In the genomic region with DNA sequence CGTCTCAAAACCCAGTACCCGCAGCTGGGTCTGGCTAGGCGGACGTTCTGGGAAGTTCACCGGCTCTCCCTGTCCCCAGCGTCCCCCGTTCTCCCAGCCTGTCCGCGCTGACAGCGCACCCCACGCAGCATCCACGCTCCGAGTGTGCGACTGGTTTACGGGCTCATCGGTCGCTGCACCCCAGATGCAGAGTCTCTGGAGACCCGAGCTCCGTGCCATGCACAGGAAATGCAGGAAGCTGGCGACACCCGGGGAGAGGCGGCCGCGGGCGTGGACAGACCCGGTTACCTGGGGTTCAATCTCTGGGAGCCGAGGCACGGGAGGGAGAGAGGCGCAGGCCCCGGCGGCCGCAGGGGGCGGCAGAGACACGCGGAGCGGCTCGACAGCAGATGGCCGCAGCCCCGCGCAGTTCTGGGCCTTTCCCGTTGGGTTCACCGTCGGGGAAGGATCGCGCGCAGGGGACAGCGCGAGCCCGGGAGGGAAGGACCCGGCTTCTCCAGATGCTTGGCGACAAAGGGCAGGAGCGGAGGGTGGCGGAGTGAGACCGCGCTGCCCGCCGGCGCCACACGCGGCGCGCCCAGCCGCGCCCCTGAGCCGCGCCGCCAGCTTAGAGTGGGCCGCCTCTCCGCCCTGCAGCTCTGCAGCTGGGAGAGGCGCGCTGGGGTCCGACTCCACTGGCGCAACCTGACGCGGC, we compare ENCODE assay signal across 8 cellular contexts. TPM values are rescaled to one million over a fixed set of nuclear protein-coding genes. Genes with fewer than 3 reads are reported as not detected.
DNase-seq lines count a peak whose midpoint lies in the region; ATAC-seq, FAIRE-seq and TF ChIP-seq lines count a peak whose summit lies in the region.

No MANE protein-coding gene starts in this region.

- peak overlapping the region; percentile 93 for H2AFZ ChIP-seq in endothelial cell of umbilical vein (ENCODE audit: low read depth, low read length)

- intact Hi-C loops in endothelial cell of umbilical vein (cut with micrococcal nuclease), result loop anchor here (1.0 to 10.0 kb wide), 6 partner anchors 9 to 535 kb away; a partner anchor contains a TSS

- DNase-seq in BJ (ENCODE audit: low read depth) (no peak), GM19238 (ENCODE audit: insufficient read length, low spot score) (peak; percentile 91), NOMO-1 treated with DMSO at 0.1 percent for 48 hours (lab: John Stamatoyannopoulos, UW; ENCODE audit: unreplicated experiment) (peak; percentile 57), endothelial cell of umbilical vein (ENCODE audit: low read depth, low spot score) (peak; percentile 75), mucosa of gallbladder (ENCODE audit: low spot score) (peak; percentile 78)
- peak; percentile 73 for DNase-seq in activated CD8-positive, alpha-beta memory T cell treated with anti-CD3 and anti-CD28 coated beads, Interleukin-2, amount 50 U/mL, for 4 hours
- DNase-seq in stimulated activated CD8-positive, alpha-beta memory T cell treated with anti-CD3 and anti-CD28 coated beads, Interleukin-7, amount 100 ng/mL, for 1 hour (ENCODE audit: low read depth in 2 of 2), result peak; percentile 39 to 50

- POLR2A ChIA-PET in BJ (lab: Charles Lee), result no interaction called here
- POLR2A ChIA-PET in endothelial cell of umbilical vein (lab: Charles Lee), result interaction anchor here (0.9 to 1.0 kb wide), 2 partner anchors 15 to 37 kb away, joined by 3 read pairs; no protein-coding TSS in a partner anchor

- peaks cover 12% of the 10 kb centered on the region for H3K4me1 ChIP-seq in endothelial cell of umbilical vein (ENCODE audit: control insufficient read depth, extremely low read depth, insufficient read depth, low read length)

- peak; percentile 97 for TF ChIP-seq CTCF in BJ (IDR thresholded peaks at IDR 0.05; ENCODE audit: insufficient read depth, low read depth, low read length)
- TF ChIP-seq CTCF in endothelial cell of umbilical vein (IDR thresholded peaks at IDR 0.05; ENCODE audit: extremely low read depth in 1 of 2, insufficient read depth in 1 of 2, low read depth in 1 of 2, low read length in 2 of 2), result peak; percentile 92 to 99

- H3K27ac ChIP-seq in endothelial cell of umbilical vein (ENCODE audit: insufficient read depth, low read depth, low read length), result peak overlapping the region; percentile 32

- peak overlapping the region; percentile 61 for H3K4me2 ChIP-seq in endothelial cell of umbilical vein (ENCODE audit: insufficient read depth, low read length)

- BruUV-seq in endothelial cell of umbilical vein (replicated peaks; lab: Mats Ljungman, UMichigan), result no TSS peak

- dilution Hi-C loops in endothelial cell of umbilical vein (cut with MboI; ENCODE audit: extremely low pct_ligation_motif_present, low sequenced_read_pairs), result no loop called here

- H3K9me3 ChIP-seq in endothelial cell of umbilical vein (replicated peaks; ENCODE audit: control insufficient read depth, insufficient read depth, low read length), result no peaks in the 10 kb centered on the region

- H3K27me3 ChIP-seq in BJ (ENCODE audit: control insufficient read depth, insufficient read depth, low read length) (no peaks in the 10 kb centered on the region), endothelial cell of umbilical vein (ENCODE audit: control insufficient read depth in 2 of 2, insufficient read depth in 2 of 2, low read length in 2 of 2) (no peaks in the 10 kb centered on the region)

- H3K9ac ChIP-seq in endothelial cell of umbilical vein (replicated peaks; ENCODE audit: extremely low read depth, insufficient read depth, low read length), result peak overlapping the region; percentile 79

- no peaks in the 10 kb centered on the region for H3K79me2 ChIP-seq in endothelial cell of umbilical vein (ENCODE audit: control insufficient read depth, insufficient read depth, low read length)

- CTCF ChIA-PET in BJ (lab: Yijun Ruan, JAX) (interaction anchor here (0.6 to 9.4 kb wide), 21 partner anchors 9 to 461 kb away, joined by 3 to 111 read pairs (median 5); a partner anchor contains a TSS), endothelial cell of umbilical vein (lab: Charles Lee) (interaction anchor here (0.6 to 9.9 kb wide), 19 partner anchors 10 to 324 kb away, joined by 3 to 122 read pairs (median 3); a partner anchor contains a TSS)

- H3K4me3 ChIP-seq in BJ (ENCODE audit: low read depth, low read length) (peak overlapping the region; percentile 58), endothelial cell of umbilical vein (replicated peaks in 1 of 3; ENCODE audit: insufficient read depth in 1 of 3, low read depth in 1 of 3, low read length in 3 of 3) (peak overlapping the region; percentile 41 to 59 (median 49))

- H3K36me3 ChIP-seq in BJ (ENCODE audit: control insufficient read depth, insufficient read depth, low read length) (peaks cover 3% of the 10 kb centered on the region), endothelial cell of umbilical vein (ENCODE audit: control insufficient read depth in 2 of 2, extremely low read depth in 1 of 2, insufficient read depth in 2 of 2, low read length in 2 of 2) (peaks cover 0 to 2% of the 10 kb centered on the region in 2 experiments)

- H3K9me1 ChIP-seq in endothelial cell of umbilical vein (replicated peaks; ENCODE audit: control insufficient read depth, extremely low read depth, insufficient read depth, low read length), result no peaks in the 10 kb centered on the region

- ATAC-seq in HG03432 (IDR thresholded peaks at IDR 0.05; ENCODE audit: unreplicated experiment), result peak; percentile 82

- peak; percentile 28 for TF ChIP-seq POLR2A in endothelial cell of umbilical vein (IDR thresholded peaks at IDR 0.05; ENCODE audit: low read depth, low read length)

- peak; percentile 46 for FAIRE-seq in endothelial cell of umbilical vein (lab: Jason Lieb, UNC)

- no peaks in the 10 kb centered on the region for H4K20me1 ChIP-seq in endothelial cell of umbilical vein (replicated peaks; ENCODE audit: control insufficient read depth, extremely low read depth, insufficient read depth, low read length)

RNA-seq across cellular contexts. Expression of a gene that starts 0.6 kb away (rescaled TPM):
- 6.4 and 8.5 TPM in 2 replicates for polyA plus RNA-seq in BJ (2011; rRNA removed)
- 2.9 and 5.0 TPM in 2 replicates for polyA minus RNA-seq in BJ (2011; rRNA and poly(A)+ RNA removed)
- 20.9 and 21.0 TPM in 2 replicates for total RNA-seq in endothelial cell of umbilical vein
- 12.8 and 13.0 TPM in 2 replicates for polyA plus RNA-seq in endothelial cell of umbilical vein
- 8.3 and 9.0 TPM in 2 replicates for polyA plus RNA-seq in endothelial cell of umbilical vein (2011; cell fraction: cytosol; rRNA removed)
- polyA plus RNA-seq in endothelial cell of umbilical vein (2011; cell fraction: nucleus; rRNA removed), result 25.4 and 29.9 TPM in 2 replicates
- 6.9 and 11.5 TPM in 2 replicates for polyA plus RNA-seq in endothelial cell of umbilical vein (2012)
- polyA minus RNA-seq in endothelial cell of umbilical vein, result 5.3 and 6.6 TPM in 2 replicates
- 5.3 TPM for polyA minus RNA-seq in endothelial cell of umbilical vein (2011; cell fraction: cytosol; rRNA and poly(A)+ RNA removed)
- 7.0 and 11.0 TPM in 2 replicates for polyA minus RNA-seq in endothelial cell of umbilical vein (2011; cell fraction: nucleus; rRNA and poly(A)+ RNA removed)
- 96.1 TPM for total RNA-seq in mucosa of gallbladder

RNA-seq across cellular contexts. Expression of a gene that starts 16.8 kb away (rescaled TPM):
- 0.02 TPM in 1 of 2 replicates, not detected in the other for polyA plus RNA-seq in BJ (2011; rRNA removed)
- not detected in 2 replicates for polyA minus RNA-seq in BJ (2011; rRNA and poly(A)+ RNA removed)
- not detected in 2 replicates for total RNA-seq in endothelial cell of umbilical vein
- polyA plus RNA-seq in endothelial cell of umbilical vein, result not detected in 2 replicates
- polyA plus RNA-seq in endothelial cell of umbilical vein (2011; cell fraction: cytosol; rRNA removed), result 0.01 TPM in 1 of 2 replicates, not detected in the other
- not detected in 2 replicates for polyA plus RNA-seq in endothelial cell of umbilical vein (2011; cell fraction: nucleus; rRNA removed)
- polyA plus RNA-seq in endothelial cell of umbilical vein (2012), result not detected in 2 replicates
- not detected in 2 replicates for polyA minus RNA-seq in endothelial cell of umbilical vein
- not detected for polyA minus RNA-seq in endothelial cell of umbilical vein (2011; cell fraction: cytosol; rRNA and poly(A)+ RNA removed)
- polyA minus RNA-seq in endothelial cell of umbilical vein (2011; cell fraction: nucleus; rRNA and poly(A)+ RNA removed), result not detected in 2 replicates
- 22.2 TPM for total RNA-seq in mucosa of gallbladder

RNA-seq across cellular contexts. Expression of a gene that starts 36.4 kb away (rescaled TPM):
- polyA plus RNA-seq in BJ (2011; rRNA removed), result 0.15 and 0.20 TPM in 2 replicates
- polyA minus RNA-seq in BJ (2011; rRNA and poly(A)+ RNA removed), result not detected in 2 replicates
- 0.32 TPM in 1 of 2 replicates, not detected in the other for total RNA-seq in endothelial cell of umbilical vein
- 0.07 and 0.24 TPM in 2 replicates for polyA plus RNA-seq in endothelial cell of umbilical vein
- 0.04 and 0.08 TPM in 2 replicates for polyA plus RNA-seq in endothelial cell of umbilical vein (2011; cell fraction: cytosol; rRNA removed)
- polyA plus RNA-seq in endothelial cell of umbilical vein (2011; cell fraction: nucleus; rRNA removed), result 0.14 and 0.45 TPM in 2 replicates
- polyA plus RNA-seq in endothelial cell of umbilical vein (2012), result 0.09 TPM in 1 of 2 replicates, not detected in the other
- polyA minus RNA-seq in endothelial cell of umbilical vein, result 0.15 and 0.19 TPM in 2 replicates
- not detected for polyA minus RNA-seq in endothelial cell of umbilical vein (2011; cell fraction: cytosol; rRNA and poly(A)+ RNA removed)
- polyA minus RNA-seq in endothelial cell of umbilical vein (2011; cell fraction: nucleus; rRNA and poly(A)+ RNA removed), result 1.4 and 1.8 TPM in 2 replicates
- 0.09 TPM for total RNA-seq in mucosa of gallbladder

RNA-seq across cellular contexts. Expression of a gene that starts 36.6 kb away (rescaled TPM):
- polyA plus RNA-seq in BJ (2011; rRNA removed), result 289 and 292 TPM in 2 replicates
- polyA minus RNA-seq in BJ (2011; rRNA and poly(A)+ RNA removed), result 15.9 and 27.1 TPM in 2 replicates
- 390 and 458 TPM in 2 replicates for total RNA-seq in endothelial cell of umbilical vein
- 246 and 263 TPM in 2 replicates for polyA plus RNA-seq in endothelial cell of umbilical vein
- polyA plus RNA-seq in endothelial cell of umbilical vein (2011; cell fraction: cytosol; rRNA removed), result 280 and 312 TPM in 2 replicates
- polyA plus RNA-seq in endothelial cell of umbilical vein (2011; cell fraction: nucleus; rRNA removed), result 72.0 and 114 TPM in 2 replicates
- 329 and 394 TPM in 2 replicates for polyA plus RNA-seq in endothelial cell of umbilical vein (2012)
- polyA minus RNA-seq in endothelial cell of umbilical vein, result 30.1 and 50.5 TPM in 2 replicates
- polyA minus RNA-seq in endothelial cell of umbilical vein (2011; cell fraction: cytosol; rRNA and poly(A)+ RNA removed), result 61.8 TPM
- polyA minus RNA-seq in endothelial cell of umbilical vein (2011; cell fraction: nucleus; rRNA and poly(A)+ RNA removed), result 16.8 and 20.5 TPM in 2 replicates
- total RNA-seq in mucosa of gallbladder, result 625 TPM

RNA-seq across cellular contexts. Expression of a gene that starts 43.6 kb away (rescaled TPM):
- 0.31 and 0.70 TPM in 2 replicates for polyA plus RNA-seq in BJ (2011; rRNA removed)
- 0.51 TPM in 1 of 2 replicates, not detected in the other for polyA minus RNA-seq in BJ (2011; rRNA and poly(A)+ RNA removed)
- total RNA-seq in endothelial cell of umbilical vein, result 0.40 and 0.99 TPM in 2 replicates
- 0.37 and 0.48 TPM in 2 replicates for polyA plus RNA-seq in endothelial cell of umbilical vein
- 0.12 and 0.16 TPM in 2 replicates for polyA plus RNA-seq in endothelial cell of umbilical vein (2011; cell fraction: cytosol; rRNA removed)
- 3.0 and 3.6 TPM in 2 replicates for polyA plus RNA-seq in endothelial cell of umbilical vein (2011; cell fraction: nucleus; rRNA removed)
- polyA plus RNA-seq in endothelial cell of umbilical vein (2012), result 0.11 TPM in 1 of 2 replicates, not detected in the other
- not detected in 2 replicates for polyA minus RNA-seq in endothelial cell of umbilical vein
- polyA minus RNA-seq in endothelial cell of umbilical vein (2011; cell fraction: cytosol; rRNA and poly(A)+ RNA removed), result not detected
- polyA minus RNA-seq in endothelial cell of umbilical vein (2011; cell fraction: nucleus; rRNA and poly(A)+ RNA removed), result 0.43 and 1.2 TPM in 2 replicates
- total RNA-seq in mucosa of gallbladder, result 42.4 TPM

Comparison
In these comparisons a context has a peak if more than half of its experiments do, and no peak if none do; other contexts are left out.
1. RNA of a gene that starts 16.8 kb away (total RNA-seq): 22.2 TPM in mucosa of gallbladder (single experiment); not detected in endothelial cell of umbilical vein; every median in the first group is over 10 times any median in the second.